Comparison of ENCODE assay signal across 8 cellular contexts in the genomic region with DNA sequence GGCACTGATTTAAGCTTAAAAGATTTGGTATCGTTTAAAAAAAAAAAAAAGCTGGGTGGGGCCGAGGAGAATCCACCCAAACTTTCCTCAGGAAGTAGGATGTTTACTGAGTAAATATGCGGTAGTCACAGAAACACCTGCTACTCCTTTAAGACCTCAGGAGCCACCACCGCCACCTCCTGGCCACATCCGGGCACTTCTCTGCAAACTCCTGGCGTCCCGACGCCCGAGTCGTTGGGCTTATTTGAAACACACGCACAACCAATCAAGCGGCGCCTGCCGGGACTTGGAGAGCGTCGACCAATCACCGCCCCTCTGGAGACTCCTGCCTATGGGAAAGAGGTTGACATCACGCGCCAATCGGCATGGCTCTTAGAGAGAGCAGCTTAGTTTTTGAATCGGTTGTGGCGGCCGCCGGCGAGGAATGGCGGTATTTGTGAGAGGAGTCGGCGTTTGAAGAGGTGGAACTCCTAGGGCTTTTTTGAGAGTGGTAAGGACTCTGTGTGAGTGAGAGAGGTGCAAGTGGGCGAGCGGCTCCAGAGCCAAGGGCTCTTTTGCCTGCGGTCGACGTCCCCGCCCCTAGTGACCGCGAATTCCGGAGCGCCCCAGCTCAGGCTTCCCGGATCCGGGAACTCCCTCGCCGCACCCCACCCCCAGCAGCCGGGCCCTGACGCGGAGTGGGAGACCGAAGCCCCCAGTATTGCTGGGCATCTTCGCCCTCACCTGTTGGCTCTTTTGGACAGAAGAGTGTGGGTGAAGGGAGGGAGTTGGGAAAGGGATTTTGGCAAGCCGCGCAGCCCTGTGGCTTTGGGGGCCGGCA. TPM values are rescaled to one million over a fixed set of nuclear protein-coding genes. Genes with fewer than 3 reads are reported as not detected.
DNase-seq lines count a peak whose midpoint lies in the region; ATAC-seq, FAIRE-seq and TF ChIP-seq lines count a peak whose summit lies in the region.

TSS of gene ECT2 (plus strand) at position 359 of the 820 bp plus-strand sequence. CDS start 3,805 bp downstream, outside the sequence.

- peak; percentile 99 for FAIRE-seq in kidney (lab: Jason Lieb, UNC)

- intact Hi-C loops in kidney (cut with DNase I): no loop called here

- ATAC-seq in HG03442 (IDR thresholded peaks at IDR 0.05; ENCODE audit: unreplicated experiment): peak; percentile 98

- no peaks in the 10 kb centered on the region for H3K27me3 ChIP-seq in BE2C

- DNase-seq in BE2C (peak; percentile 98), GM19238 (ENCODE audit: insufficient read length, low spot score) (peak; percentile 88), NCI-H510A treated with DMSO at 0.1 percent for 48 hours (lab: John Stamatoyannopoulos, UW) (peak; percentile 97), choroid plexus epithelial cell (ENCODE audit: low read depth) (peak; percentile 100), kidney (peak; percentile 100)
- DNase-seq in activated CD4-positive, alpha-beta T cell treated with anti-CD3 and anti-CD28 coated beads for 24 hours (ENCODE audit: low read depth in 2 of 2): peak; percentile 93 to 96
- DNase-seq in stimulated activated CD4-positive, alpha-beta T cell treated with anti-CD3 and anti-CD28 coated beads, Interleukin-15, amount 100 ng/mL, for 24 hours: peak; percentile 98

- H3K27ac ChIP-seq in kidney (ENCODE audit: low read depth in 2 of 2, low read length in 2 of 2): peak within 1 kb of the TSS; percentile 38 to 57

- H3K4me1 ChIP-seq in BE2C (no peaks in the 10 kb centered on the region), kidney (ENCODE audit: control insufficient read depth in 1 of 2, insufficient read depth in 1 of 2, low read depth in 1 of 2, low read length in 2 of 2) (peaks cover 0 to 3% of the 10 kb centered on the region in 2 donors)

- peak within 1 kb of the TSS; percentile 71 to 77 for H3K9ac ChIP-seq in kidney (ENCODE audit: low read length in 2 of 2)

- H3K36me3 ChIP-seq in BE2C (peaks cover 22% of the 10 kb centered on the region), kidney (ENCODE audit: control insufficient read depth in 1 of 2, insufficient read depth in 2 of 2, low read length in 2 of 2) (no peaks in the 10 kb centered on the region)

- H3K9me3 ChIP-seq in BE2C (no peaks in the 10 kb centered on the region), kidney (ENCODE audit: control insufficient read depth in 1 of 2, low read length in 2 of 2) (no peaks in the 10 kb centered on the region)

- peak; percentile 58 for TF ChIP-seq CTCF in BE2C (IDR thresholded peaks at IDR 0.05; ENCODE audit: low read depth, low read length)
- peak; percentile 76 for TF ChIP-seq CTCF in choroid plexus epithelial cell (conservative IDR thresholded peaks at IDR 0.05; ENCODE audit: low read depth, low read length)
- peak; percentile 66 for TF ChIP-seq CTCF in kidney (IDR thresholded peaks at IDR 0.05; ENCODE audit: borderline replicate concordance, extremely low read depth, insufficient read depth)

- H3K4me3 ChIP-seq in BE2C (ENCODE audit: low read depth, low read length): peak within 1 kb of the TSS; percentile 83
- H3K4me3 ChIP-seq in choroid plexus epithelial cell (ENCODE audit: low read depth, low read length): peak within 1 kb of the TSS; percentile 97
- peak within 1 kb of the TSS; percentile 65 to 78 for H3K4me3 ChIP-seq in kidney (ENCODE audit: low read length in 2 of 2)

RNA-seq across cellular contexts. Expression of gene ECT2, which starts in this region (rescaled TPM):
- 13.5 TPM for polyA plus RNA-seq in BE2C (2012; ENCODE audit: insufficient read depth, insufficient read length, low read depth)
- total RNA-seq in kidney: 15.5 TPM
- 2.4 TPM for polyA plus RNA-seq in kidney (ENCODE audit: insufficient read depth, low read depth, low replicate concordance)

Comparison
In these comparisons a context has a peak if more than half of its experiments do, and no peak if none do; other contexts are left out.
1. Peak in every context shown above with its lines: DNase-seq, ATAC-seq, H3K4me3 ChIP-seq and H3K27ac ChIP-seq.